In genomic region chrX:29477878-29478277, GRCh38 we compare ENCODE assay signal across 10 cellular contexts.
A peak's percentile ranks its signal among the peaks of the same experiment; 100 is the strongest.
DNase-seq lines count a peak whose midpoint lies in the region; ATAC-seq, FAIRE-seq and TF ChIP-seq lines count a peak whose summit lies in the region.
"Had no signal": no experiment of that assay in that cellular context is flagged by ENCODE, and none has a peak within 500 bp of the region (broad histone marks: within the 10 kb centered on the region; RNA-seq: fewer than 3 reads in every experiment).

No MANE protein-coding gene starts in this region.

- CTCF ChIA-PET in activated B cell treated with CpG ODN at 0.5 μM for 24 hours (lab: Charles Lee): no interaction called here

- no peak overlapping the region for H3K4me3 ChIP-seq in breast epithelium
- H3K4me3 ChIP-seq: GM23248 had no signal

- no peaks in the 10 kb centered on the region for H3K36me3 ChIP-seq in breast epithelium

- H3K9me3 Mint-ChIP-seq in activated B cell treated with CpG ODN at 0.5 μM for 24 hours (no peaks in the 10 kb centered on the region), mesothelial cell of epicardium (no peaks in the 10 kb centered on the region)

- DNase-seq in activated B cell treated with CpG ODN at 0.5 μM for 24 hours (no peak), cardiac septum (ENCODE audit: low spot score) (no peak), breast epithelium (ENCODE audit: low spot score in 2 of 2) (no peak), mesothelial cell of epicardium (ENCODE audit: low spot score in 2 of 2, unreplicated experiment in 2 of 2) (no peak), urothelium cell line (ENCODE audit: low spot score) (no peak)
- DNase-seq: activated CD4-positive, alpha-beta memory T cell treated with anti-CD3 and anti-CD28 coated beads for 36 hours had no signal

- no peak overlapping the region for H3K27ac ChIP-seq in breast epithelium
- H3K27ac ChIP-seq: GM23248 had no signal

- peaks cover 0 to 26% of the 10 kb centered on the region in 2 donors for H3K27me3 ChIP-seq in breast epithelium

- TF ChIP-seq CTCF in activated B cell treated with CpG ODN at 0.5 μM for 24 hours (IDR thresholded peaks at IDR 0.05) (no peak), breast epithelium (IDR thresholded peaks at IDR 0.05) (no peak), mesothelial cell of epicardium (IDR thresholded peaks at IDR 0.05; ENCODE audit: unreplicated experiment) (no peak)

- FAIRE-seq in urothelium cell line (lab: Jason Lieb, UNC): no peak

- no peaks in the 10 kb centered on the region for H3K9me3 ChIP-seq in breast epithelium

- POLR2A ChIA-PET in activated B cell treated with CpG ODN at 0.5 μM for 24 hours (lab: Charles Lee): no interaction called here

- H3K4me1 Mint-ChIP-seq in activated B cell treated with CpG ODN at 0.5 μM for 24 hours: peaks cover 9% of the 10 kb centered on the region
- peaks cover 2% of the 10 kb centered on the region for H3K4me1 Mint-ChIP-seq in mesothelial cell of epicardium

- H3K27ac Mint-ChIP-seq in activated B cell treated with CpG ODN at 0.5 μM for 24 hours (no peak overlapping the region), mesothelial cell of epicardium (no peak overlapping the region)
- H3K27ac Mint-ChIP-seq: activated CD4-positive, alpha-beta memory T cell treated with anti-CD3 and anti-CD28 coated beads for 36 hours had no signal

- H3K36me3 Mint-ChIP-seq in activated B cell treated with CpG ODN at 0.5 μM for 24 hours (ENCODE audit: low read depth): no peaks in the 10 kb centered on the region
- H3K36me3 Mint-ChIP-seq in mesothelial cell of epicardium: no peaks in the 10 kb centered on the region
- H3K36me3 Mint-ChIP-seq: activated CD4-positive, alpha-beta memory T cell treated with anti-CD3 and anti-CD28 coated beads for 36 hours had no signal

- intact Hi-C loops in activated B cell treated with CpG ODN at 0.5 μM for 24 hours (cut with micrococcal nuclease): no loop called here
- intact Hi-C loops in cardiac septum (cut with DNase I): no loop called here
- intact Hi-C loops in breast epithelium (cut with DNase I; ENCODE audit: low total_unique reads): no loop called here

- no peaks in the 10 kb centered on the region for H3K4me1 ChIP-seq in breast epithelium

- H3K4me3 Mint-ChIP-seq in activated B cell treated with CpG ODN at 0.5 μM for 24 hours (peak overlapping the region; percentile 78), mesothelial cell of epicardium (no peak overlapping the region)
- H3K4me3 Mint-ChIP-seq: activated CD4-positive, alpha-beta memory T cell treated with anti-CD3 and anti-CD28 coated beads for 36 hours had no signal

- ATAC-seq in GM18867 (IDR thresholded peaks at IDR 0.05; ENCODE audit: unreplicated experiment): peak; percentile 72
- ATAC-seq in GM21576 (IDR thresholded peaks at IDR 0.05; ENCODE audit: unreplicated experiment): peak; percentile 26
- peak; percentile 37 for ATAC-seq in HG03095 (IDR thresholded peaks at IDR 0.05; ENCODE audit: unreplicated experiment)
- ATAC-seq in activated B cell treated with CpG ODN at 0.5 μM for 24 hours (ENCODE audit: low read depth): no peak

- H3K27me3 Mint-ChIP-seq in activated B cell treated with CpG ODN at 0.5 μM for 24 hours (no peaks in the 10 kb centered on the region), mesothelial cell of epicardium (ENCODE audit: low read depth) (peaks cover 4% of the 10 kb centered on the region)
- H3K27me3 Mint-ChIP-seq: activated CD4-positive, alpha-beta memory T cell treated with anti-CD3 and anti-CD28 coated beads for 36 hours had no signal

- TF ChIP-seq POLR2A in breast epithelium (IDR thresholded peaks at IDR 0.05): no peak
